20 cellular contexts compared by ENCODE assay signal in the genomic region with DNA sequence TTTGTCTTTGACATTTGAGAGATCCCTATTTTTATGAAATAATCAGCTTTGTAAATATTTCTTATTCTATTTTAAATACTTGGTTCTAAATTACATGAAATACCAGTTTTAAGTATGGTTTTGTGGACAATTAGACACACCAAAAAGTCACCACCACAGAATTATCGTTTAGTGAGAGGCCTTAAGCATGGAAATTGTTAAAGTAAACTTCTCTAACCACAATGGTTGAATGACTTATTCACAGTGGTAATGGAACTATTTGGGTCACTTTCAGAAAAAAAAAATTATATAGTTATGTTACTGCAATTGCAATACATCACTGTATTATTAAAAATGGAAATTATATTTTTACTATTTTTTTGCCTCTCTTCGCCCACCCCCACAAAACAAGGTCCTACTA.
DNase-seq lines count a peak whose midpoint lies in the region; ATAC-seq and TF ChIP-seq lines count a peak whose summit lies in the region.
"Had no signal": no experiment of that assay in that cellular context is flagged by ENCODE, and none has a peak within 500 bp of the region (broad histone marks: within the 10 kb centered on the region; RNA-seq: fewer than 3 reads in every experiment).

No MANE protein-coding gene starts in this region.

- TF ChIP-seq CTCF in osteocyte (IDR thresholded peaks at IDR 0.05) (no peak), GM23338 (conservative IDR thresholded peaks at IDR 0.05; ENCODE audit: low read depth in 2 of 2) (no peak), right lobe of liver (IDR thresholded peaks at IDR 0.05) (no peak)

- H3K36me3 ChIP-seq in SJCRH30: no peaks in the 10 kb centered on the region
- H3K36me3 ChIP-seq in GM23338 (ENCODE audit: insufficient read depth): no peaks in the 10 kb centered on the region; the same call in 1 of the 2 replicates
- no peaks in the 10 kb centered on the region for H3K36me3 ChIP-seq in right lobe of liver

- H3K27me3 ChIP-seq in SJCRH30: no peaks in the 10 kb centered on the region
- no peaks in the 10 kb centered on the region for H3K27me3 ChIP-seq in GM23338 (ENCODE audit: insufficient read depth)
- no peaks in the 10 kb centered on the region for H3K27me3 ChIP-seq in right lobe of liver

- H3K27ac Mint-ChIP-seq in osteocyte (ENCODE audit: unreplicated experiment): peak overlapping the region; percentile 71
- no peak overlapping the region for H3K27ac Mint-ChIP-seq in GM23338
- H3K27ac Mint-ChIP-seq: B cell; CD4-positive, CD25-positive, alpha-beta regulatory T cell had no signal

- H3K9me2 ChIP-seq in GM23338 (ENCODE audit: insufficient read depth): no peaks in the 10 kb centered on the region

- peak; percentile 50 for DNase-seq in ELR (ENCODE audit: low read depth)
- DNase-seq in SJCRH30: peak in 1 of 2 experiments; percentile 86
- peak; percentile 32 for DNase-seq in dedifferentiated amniotic fluid mesenchymal stem cell (ENCODE audit: extremely low spot score)
- DNase-seq in osteocyte (ENCODE audit: extremely low spot score, unreplicated experiment): no peak
- DNase-seq in GM23338 (ENCODE audit: low spot score): no peak
- DNase-seq in right lobe of liver: no peak
- DNase-seq: Caco-2; CD4-positive, CD25-positive, alpha-beta regulatory T cell; DMS53; KG1; NCI-H1048; NCI-H1436 treated with DMSO at 0.1 percent for 48 hours; NCI-H2029 treated with DMSO at 0.1 percent for 48 hours; NCI-H2171 treated with DMSO at 0.1 percent for 48 hours; NCI-H446 treated with DMSO at 0.1 percent for 48 hours; PC-9 had no signal

- WGBS in right lobe of liver (ENCODE audit: insufficient coverage, low coverage, low lambda C conversion rate, missing lambda C conversion rate): 28% methylated on average over 2 of the region's 2 CpGs

- H4K20me1 ChIP-seq in GM23338 (replicated peaks; ENCODE audit: insufficient read depth): no peaks in the 10 kb centered on the region

- no peak overlapping the region for H2AFZ ChIP-seq in GM23338
- H2AFZ ChIP-seq: PC-9 had no signal

- no peaks in the 10 kb centered on the region for H3F3A ChIP-seq in GM23338 (replicated peaks; ENCODE audit: low read depth)

- H3K4me3 ChIP-seq in SJCRH30 (peak overlapping the region; percentile 20), GM23338 (no peak overlapping the region), right lobe of liver (no peak overlapping the region)
- H3K4me3 ChIP-seq: GM12878, PC-9, SK-N-MC had no signal

- H3K27ac ChIP-seq in SJCRH30 (peak overlapping the region; percentile 93), GM23338 (ENCODE audit: low read depth) (no peak overlapping the region), right lobe of liver (no peak overlapping the region)
- H3K27ac ChIP-seq: PC-9, SK-N-MC had no signal

- H3K4me1 Mint-ChIP-seq in osteocyte (ENCODE audit: unreplicated experiment) (peaks cover 34% of the 10 kb centered on the region), GM23338 (no peaks in the 10 kb centered on the region)
- H3K4me1 Mint-ChIP-seq: B cell; CD4-positive, CD25-positive, alpha-beta regulatory T cell had no signal

- H3K9me3 ChIP-seq in SJCRH30 (replicated peaks) (no peaks in the 10 kb centered on the region), right lobe of liver (no peaks in the 10 kb centered on the region)
- H3K9me3 ChIP-seq: Caco-2 had no signal

- H3K36me3 Mint-ChIP-seq in osteocyte (ENCODE audit: unreplicated experiment) (peaks cover 2% of the 10 kb centered on the region), GM23338 (ENCODE audit: low read depth) (no peaks in the 10 kb centered on the region; the same call in 2 of the 3 replicates)
- H3K36me3 Mint-ChIP-seq: CD4-positive, CD25-positive, alpha-beta regulatory T cell had no signal

- H3K9me3 Mint-ChIP-seq in osteocyte (ENCODE audit: unreplicated experiment) (no peaks in the 10 kb centered on the region), GM23338 (peaks cover 8% of the 10 kb centered on the region; the same call in 2 of the 3 replicates)

- H3K4me2 ChIP-seq in GM23338: no peak overlapping the region
- H3K4me2 ChIP-seq: PC-9 had no signal

- H3K4me1 ChIP-seq in SJCRH30: peaks cover 47% of the 10 kb centered on the region
- no peaks in the 10 kb centered on the region for H3K4me1 ChIP-seq in GM23338 (ENCODE audit: insufficient read depth)
- H3K4me1 ChIP-seq in right lobe of liver: no peaks in the 10 kb centered on the region
- H3K4me1 ChIP-seq: Caco-2 had no signal

- intact Hi-C loops in right lobe of liver (cut with DNase I): no loop called here

- H3K79me2 ChIP-seq in GM23338 (replicated peaks; ENCODE audit: insufficient read depth): no peaks in the 10 kb centered on the region

- no peak for TF ChIP-seq POLR2A in right lobe of liver (IDR thresholded peaks at IDR 0.05)

- H3K4me3 Mint-ChIP-seq in osteocyte (ENCODE audit: unreplicated experiment) (no peak overlapping the region), GM23338 (no peak overlapping the region)
- H3K4me3 Mint-ChIP-seq: B cell; CD4-positive, CD25-positive, alpha-beta regulatory T cell had no signal

- H3K27me3 Mint-ChIP-seq in osteocyte (ENCODE audit: unreplicated experiment): no peaks in the 10 kb centered on the region
- no peaks in the 10 kb centered on the region for H3K27me3 Mint-ChIP-seq in GM23338 (ENCODE audit: insufficient read depth, low read depth, poor library complexity)
- H3K27me3 Mint-ChIP-seq: B cell; CD4-positive, CD25-positive, alpha-beta regulatory T cell had no signal

- ATAC-seq in GM23338 (no peak), GM19035 (IDR thresholded peaks at IDR 0.05; ENCODE audit: unreplicated experiment) (no peak), right lobe of liver (no peak)
- ATAC-seq: GM12878 had no signal

TF ChIP-seq in GM23338, 12 proteins besides CTCF, POLR2A, EP300 and RAD21 (continues in another document):
- TF ChIP-seq POLR2AphosphoS5 (IDR thresholded peaks at IDR 0.05; ENCODE audit: low read depth): no peak
- TF ChIP-seq EZH2 (IDR thresholded peaks at IDR 0.05; ENCODE audit: low read depth, unreplicated experiment): no peak
- TF ChIP-seq STAT1 (IDR thresholded peaks at IDR 0.05; ENCODE audit: unreplicated experiment): no peak
- TF ChIP-seq EZH2phosphoT487 (IDR thresholded peaks at IDR 0.05; ENCODE audit: unreplicated experiment): no peak
- TF ChIP-seq, protein P1, sequence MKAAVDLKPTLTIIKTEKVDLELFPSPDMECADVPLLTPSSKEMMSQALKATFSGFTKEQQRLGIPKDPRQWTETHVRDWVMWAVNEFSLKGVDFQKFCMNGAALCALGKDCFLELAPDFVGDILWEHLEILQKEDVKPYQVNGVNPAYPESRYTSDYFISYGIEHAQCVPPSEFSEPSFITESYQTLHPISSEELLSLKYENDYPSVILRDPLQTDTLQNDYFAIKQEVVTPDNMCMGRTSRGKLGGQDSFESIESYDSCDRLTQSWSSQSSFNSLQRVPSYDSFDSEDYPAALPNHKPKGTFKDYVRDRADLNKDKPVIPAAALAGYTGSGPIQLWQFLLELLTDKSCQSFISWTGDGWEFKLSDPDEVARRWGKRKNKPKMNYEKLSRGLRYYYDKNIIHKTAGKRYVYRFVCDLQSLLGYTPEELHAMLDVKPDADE (IDR thresholded peaks at IDR 0.05): no peak
- no peak for TF ChIP-seq JUNB (IDR thresholded peaks at IDR 0.05; ENCODE audit: unreplicated experiment)
- no peak for TF ChIP-seq NANOG (IDR thresholded peaks at IDR 0.05; ENCODE audit: borderline replicate concordance)
- TF ChIP-seq, protein P2, sequence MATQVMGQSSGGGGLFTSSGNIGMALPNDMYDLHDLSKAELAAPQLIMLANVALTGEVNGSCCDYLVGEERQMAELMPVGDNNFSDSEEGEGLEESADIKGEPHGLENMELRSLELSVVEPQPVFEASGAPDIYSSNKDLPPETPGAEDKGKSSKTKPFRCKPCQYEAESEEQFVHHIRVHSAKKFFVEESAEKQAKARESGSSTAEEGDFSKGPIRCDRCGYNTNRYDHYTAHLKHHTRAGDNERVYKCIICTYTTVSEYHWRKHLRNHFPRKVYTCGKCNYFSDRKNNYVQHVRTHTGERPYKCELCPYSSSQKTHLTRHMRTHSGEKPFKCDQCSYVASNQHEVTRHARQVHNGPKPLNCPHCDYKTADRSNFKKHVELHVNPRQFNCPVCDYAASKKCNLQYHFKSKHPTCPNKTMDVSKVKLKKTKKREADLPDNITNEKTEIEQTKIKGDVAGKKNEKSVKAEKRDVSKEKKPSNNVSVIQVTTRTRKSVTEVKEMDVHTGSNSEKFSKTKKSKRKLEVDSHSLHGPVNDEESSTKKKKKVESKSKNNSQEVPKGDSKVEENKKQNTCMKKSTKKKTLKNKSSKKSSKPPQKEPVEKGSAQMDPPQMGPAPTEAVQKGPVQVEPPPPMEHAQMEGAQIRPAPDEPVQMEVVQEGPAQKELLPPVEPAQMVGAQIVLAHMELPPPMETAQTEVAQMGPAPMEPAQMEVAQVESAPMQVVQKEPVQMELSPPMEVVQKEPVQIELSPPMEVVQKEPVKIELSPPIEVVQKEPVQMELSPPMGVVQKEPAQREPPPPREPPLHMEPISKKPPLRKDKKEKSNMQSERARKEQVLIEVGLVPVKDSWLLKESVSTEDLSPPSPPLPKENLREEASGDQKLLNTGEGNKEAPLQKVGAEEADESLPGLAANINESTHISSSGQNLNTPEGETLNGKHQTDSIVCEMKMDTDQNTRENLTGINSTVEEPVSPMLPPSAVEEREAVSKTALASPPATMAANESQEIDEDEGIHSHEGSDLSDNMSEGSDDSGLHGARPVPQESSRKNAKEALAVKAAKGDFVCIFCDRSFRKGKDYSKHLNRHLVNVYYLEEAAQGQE (IDR thresholded peaks at IDR 0.05; ENCODE audit: unreplicated experiment): no peak
- TF ChIP-seq CREB1 (CRISPR knock-in tag; IDR thresholded peaks at IDR 0.05; ENCODE audit: low read depth): no peak
- no peak for TF ChIP-seq ZNF331 (CRISPR knock-in tag; IDR thresholded peaks at IDR 0.05; ENCODE audit: low read depth)
- TF ChIP-seq ZNF114 (CRISPR knock-in tag; IDR thresholded peaks at IDR 0.05): no peak

Comparison
In these comparisons a context has a peak if more than half of its experiments do, and no peak if none do; other contexts are left out.
1. DNase-seq: peak in ELR (single experiment) and dedifferentiated amniotic fluid mesenchymal stem cell (single experiment); none in osteocyte (single experiment), GM23338 (single experiment) and right lobe of liver (0 of 3).